ENCODE assay signal across 1 cellular context in genomic region chr18:31500161-31500688, GRCh38.
TF ChIP-seq lines count a peak whose summit lies in the region.

No MANE protein-coding gene starts in this region.

TF ChIP-seq in GM23338, 12 proteins besides CTCF, POLR2A, EP300 and RAD21 (continued from another document):
- no peak for TF ChIP-seq ZNF462 (CRISPR knock-in tag; IDR thresholded peaks at IDR 0.05)
- TF ChIP-seq ZNF114 (CRISPR knock-in tag; IDR thresholded peaks at IDR 0.05) = no peak
- TF ChIP-seq REST (IDR thresholded peaks at IDR 0.05; ENCODE audit: unreplicated experiment) = no peak
- no peak for TF ChIP-seq POLR2AphosphoS5 (IDR thresholded peaks at IDR 0.05; ENCODE audit: low read depth)
- no peak for TF ChIP-seq STAT1 (IDR thresholded peaks at IDR 0.05; ENCODE audit: unreplicated experiment)
